8 cellular contexts compared by ENCODE assay signal in genomic region chr6:11575408-11576033, GRCh38. TPM values are rescaled to one million over a fixed set of nuclear protein-coding genes. Genes with fewer than 3 reads are reported as not detected.
DNase-seq lines count a peak whose midpoint lies in the region; ATAC-seq and TF ChIP-seq lines count a peak whose summit lies in the region.

No MANE protein-coding gene starts in this region.

- TF ChIP-seq CTCF in GM10248 (IDR thresholded peaks at IDR 0.05; ENCODE audit: control extremely low read depth, extremely low read depth, low read depth, missing control alignments) (peak; percentile 94), RWPE1 (conservative IDR thresholded peaks at IDR 0.05; ENCODE audit: low read depth) (peak; percentile 94), glutamatergic neuron (IDR thresholded peaks at IDR 0.05; ENCODE audit: partially characterized antibody, unreplicated experiment) (peak; percentile 79)

- in situ Hi-C loops in KBM-7 (cut with MboI; ENCODE audit: low pct_unique_long_range_greater_than_20kb, low sequenced_read_pairs): no loop called here

- ATAC-seq in GM21737 (IDR thresholded peaks at IDR 0.05; ENCODE audit: unreplicated experiment): peak; percentile 96

- DNase-seq in GM10248 (ENCODE audit: extremely low spot score) (peak; percentile 45), KBM-7 (peak; percentile 87), RWPE1 (ENCODE audit: low spot score) (peak; percentile 59), glutamatergic neuron (peak; percentile 44), posterior cingulate gyrus (peak in 6 of 10 donors; percentile 25 to 88 (median 50)), ecto neural progenitor cell (ENCODE audit: low spot score) (no peak)
- DNase-seq in activated naive CD4-positive, alpha-beta T cell treated with anti-CD3 and anti-CD28 coated beads, Interleukin-2, amount 10 ng/mL, durations not matched to agents 7 days and 5 days: peak; percentile 68

- POLR2A ChIA-PET in GM10248 (lab: Yijun Ruan, JAX): no interaction called here
- POLR2A ChIA-PET in RWPE1 (lab: Yijun Ruan, JAX; ENCODE audit: low non-redundant PET): no interaction called here

- CTCF ChIA-PET in GM10248 (lab: Yijun Ruan, JAX): interaction anchor here (0.7 to 3.6 kb wide), 65 partner anchors 9 to 1576 kb away, joined by 3 to 33 read pairs (median 4); partner anchors contain the start of gene SMIM13
- CTCF ChIA-PET in RWPE1 (lab: Yijun Ruan, JAX): interaction anchor here (0.6 to 1.5 kb wide), 18 partner anchors 9 to 1336 kb away, joined by 3 to 9 read pairs (median 3); no protein-coding TSS in a partner anchor
- CTCF ChIA-PET in activated naive CD4-positive, alpha-beta T cell treated with anti-CD3 and anti-CD28 coated beads, Interleukin-2, amount 10 ng/mL, durations not matched to agents 7 days and 5 days (lab: Charles Lee): interaction anchor here (0.6 to 2.3 kb wide), 20 partner anchors 9 to 717 kb away, joined by 3 to 17 read pairs (median 4); partner anchors contain the start of gene EDN1

- H3K9me3 Mint-ChIP-seq in activated naive CD4-positive, alpha-beta T cell treated with anti-CD3 and anti-CD28 coated beads, Interleukin-2, amount 10 ng/mL, durations not matched to agents 7 days and 5 days: no peaks in the 10 kb centered on the region
- no peaks in the 10 kb centered on the region for H3K9me3 Mint-ChIP-seq in glutamatergic neuron (ENCODE audit: unreplicated experiment)

- H3K27ac ChIP-seq in RWPE1: no peak overlapping the region

- intact Hi-C loops in posterior cingulate gyrus (cut with DNase I): loop anchor here (2.0 to 5.0 kb wide), 3 partner anchors 33 to 431 kb away; no protein-coding TSS in a partner anchor

- H3K27ac Mint-ChIP-seq in activated naive CD4-positive, alpha-beta T cell treated with anti-CD3 and anti-CD28 coated beads, Interleukin-2, amount 10 ng/mL, durations not matched to agents 7 days and 5 days: no peak overlapping the region
- H3K27ac Mint-ChIP-seq in glutamatergic neuron (ENCODE audit: unreplicated experiment): no peak overlapping the region

- no peaks in the 10 kb centered on the region for H3K27me3 Mint-ChIP-seq in activated naive CD4-positive, alpha-beta T cell treated with anti-CD3 and anti-CD28 coated beads, Interleukin-2, amount 10 ng/mL, durations not matched to agents 7 days and 5 days
- H3K27me3 Mint-ChIP-seq in glutamatergic neuron (ENCODE audit: unreplicated experiment): no peaks in the 10 kb centered on the region

- H3K4me3 Mint-ChIP-seq in activated naive CD4-positive, alpha-beta T cell treated with anti-CD3 and anti-CD28 coated beads, Interleukin-2, amount 10 ng/mL, durations not matched to agents 7 days and 5 days: no peak overlapping the region
- H3K4me3 Mint-ChIP-seq in glutamatergic neuron (ENCODE audit: unreplicated experiment): no peak overlapping the region

- H3K4me1 Mint-ChIP-seq in activated naive CD4-positive, alpha-beta T cell treated with anti-CD3 and anti-CD28 coated beads, Interleukin-2, amount 10 ng/mL, durations not matched to agents 7 days and 5 days: no peaks in the 10 kb centered on the region
- no peaks in the 10 kb centered on the region for H3K4me1 Mint-ChIP-seq in glutamatergic neuron (ENCODE audit: low read depth, unreplicated experiment)

- no peaks in the 10 kb centered on the region for H3K36me3 Mint-ChIP-seq in activated naive CD4-positive, alpha-beta T cell treated with anti-CD3 and anti-CD28 coated beads, Interleukin-2, amount 10 ng/mL, durations not matched to agents 7 days and 5 days
- no peaks in the 10 kb centered on the region for H3K36me3 Mint-ChIP-seq in glutamatergic neuron (ENCODE audit: unreplicated experiment)

RNA-seq across cellular contexts. Expression of gene TMEM170B, which starts 38.0 kb away (rescaled TPM):
- total RNA-seq in glutamatergic neuron (ENCODE audit: unreplicated experiment): 11.0 TPM
